In the genomic region with DNA sequence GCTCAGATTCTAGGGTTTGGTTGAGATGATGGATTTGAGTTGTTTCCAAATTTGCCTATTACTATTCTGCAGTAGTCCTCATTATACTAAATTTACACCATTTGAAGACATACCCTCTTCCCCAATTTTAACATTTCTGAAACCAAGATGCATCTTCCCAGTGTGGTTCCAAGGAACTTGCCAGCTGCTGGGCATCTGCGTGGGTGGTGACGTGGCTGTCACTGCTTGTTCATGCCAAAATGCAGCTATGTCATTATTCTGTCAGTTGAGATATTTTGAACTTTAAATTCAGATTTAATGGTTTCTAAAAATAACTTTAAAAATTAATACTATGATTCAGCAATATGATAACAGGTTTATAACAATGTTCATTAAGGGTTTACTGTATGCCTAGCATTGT, we compare ENCODE assay signal across 8 cellular contexts. TPM values are rescaled to one million over a fixed set of nuclear protein-coding genes. Genes with fewer than 3 reads are reported as not detected.
DNase-seq lines count a peak whose midpoint lies in the region; ATAC-seq and TF ChIP-seq lines count a peak whose summit lies in the region.

No MANE protein-coding gene starts in this region.

- H3K4me1 ChIP-seq in HAP-1 (peaks cover 3% of the 10 kb centered on the region; the same call in 1 of the 2 replicates), mammary epithelial cell (ENCODE audit: insufficient read depth, low read length) (peaks cover 4% of the 10 kb centered on the region)

- intact Hi-C loops in mammary epithelial cell (cut with micrococcal nuclease) = no loop called here

- peaks cover 9 to 27% (median 19%) of the 10 kb centered on the region in 3 donors for H3K4me1 Mint-ChIP-seq in naive B cell

- peaks cover 24 to 29% of the 10 kb centered on the region in 2 donors for H3K36me3 Mint-ChIP-seq in naive B cell

- no peaks in the 10 kb centered on the region for H3K27me3 ChIP-seq in HAP-1 (ENCODE audit: low read depth)
- no peaks in the 10 kb centered on the region for H3K27me3 ChIP-seq in mammary epithelial cell (ENCODE audit: insufficient read depth, low read length)

- H3K79me2 ChIP-seq in mammary epithelial cell (ENCODE audit: insufficient read depth, low read length) = no peaks in the 10 kb centered on the region

- H3K4me3 ChIP-seq in HAP-1 (peak overlapping the region; percentile 70), mammary epithelial cell (replicated peaks in 1 of 3; ENCODE audit: insufficient read depth in 1 of 3, low read depth in 2 of 3, low read length in 3 of 3) (peak overlapping the region in 2 of 3 experiments; percentile 3 to 77)

- H3K4me3 Mint-ChIP-seq in naive B cell = peak overlapping the region; percentile 82 to 94 (median 88)

- ATAC-seq in naive B cell (ENCODE audit: low read depth in 2 of 2) (no peak), HG03571 (IDR thresholded peaks at IDR 0.05; ENCODE audit: unreplicated experiment) (no peak)

- H3K27ac ChIP-seq in mammary epithelial cell (ENCODE audit: insufficient read depth, low read depth, low read length) = no peak overlapping the region

- peak overlapping the region in 2 of 6 donors; percentile 67 to 69 for H3K27ac Mint-ChIP-seq in naive B cell

- no peaks in the 10 kb centered on the region for H4K20me1 ChIP-seq in mammary epithelial cell (ENCODE audit: insufficient read depth, low read length)

- H3K36me3 ChIP-seq in HAP-1 (replicated peaks) (peaks cover 15% of the 10 kb centered on the region), mammary epithelial cell (ENCODE audit: insufficient read depth, low read length) (no peaks in the 10 kb centered on the region)

- BruUV-seq in mammary epithelial cell (replicated peaks; lab: Mats Ljungman, UMichigan) = no TSS peak

- no peak for TF ChIP-seq CTCF in mammary epithelial cell (conservative IDR thresholded peaks at IDR 0.05 in 1 of 2, IDR thresholded peaks at IDR 0.05 in 1 of 2; ENCODE audit: extremely low read depth in 1 of 2, insufficient read depth in 1 of 2, low read depth in 1 of 2, low read length in 2 of 2)

- peak; percentile 12 for DNase-seq in AG08396 (ENCODE audit: low spot score)
- no peak for DNase-seq in HAP-1 (ENCODE audit: low spot score in 2 of 2)
- no peak for DNase-seq in mammary epithelial cell
- DNase-seq in naive B cell = no peak
- DNase-seq in mucosa of gallbladder (ENCODE audit: low spot score) = no peak
- no peak for DNase-seq in NCI-H446 treated with DMSO at 0.1 percent for 48 hours (lab: John Stamatoyannopoulos, UW)
- no peak for DNase-seq in germinal center (ENCODE audit: low spot score)

- WGBS in mammary epithelial cell (ENCODE audit: low coverage, missing lambda C conversion rate) = 0% methylated on average over 2 of the region's 2 CpGs

- H3K9me3 ChIP-seq in HAP-1 (peaks cover 18% of the 10 kb centered on the region), mammary epithelial cell (replicated peaks; ENCODE audit: insufficient read depth, low read length) (peaks cover 4% of the 10 kb centered on the region)

- H3K4me2 ChIP-seq in mammary epithelial cell (ENCODE audit: insufficient read depth, low read depth, low read length) = peak overlapping the region; percentile 99

- no peaks in the 10 kb centered on the region for H3K27me3 Mint-ChIP-seq in naive B cell

- dilution Hi-C loops in mammary epithelial cell (cut with HindIII; ENCODE audit: low sequenced_read_pairs) = no loop called here

- peaks cover 3 to 35% (median 22%) of the 10 kb centered on the region in 7 donors for H3K9me3 Mint-ChIP-seq in naive B cell

- H3K9ac ChIP-seq in mammary epithelial cell (ENCODE audit: insufficient read depth, low read length) = no peak overlapping the region

- CTCF ChIA-PET in mammary epithelial cell (lab: Charles Lee; ENCODE audit: low non-redundant PET) = no interaction called here

- H2AFZ ChIP-seq in mammary epithelial cell (ENCODE audit: low read depth, low read length) = peak overlapping the region; percentile 95

- in situ Hi-C loops in HAP-1 (cut with MboI; ENCODE audit: low sequenced_read_pairs) = no loop called here
- in situ Hi-C loops in mammary epithelial cell (cut with MboI; ENCODE audit: low sequenced_read_pairs in 2 of 2) = no loop called here

RNA-seq across cellular contexts. Expression of a gene that starts 1.2 kb away (rescaled TPM):
- total RNA-seq in mammary epithelial cell (1 to 10 TPM; 3.5 to 4.3 TPM), mucosa of gallbladder (3.3 TPM)
- polyA plus RNA-seq in mammary epithelial cell (2.1 TPM), naive B cell (ENCODE audit: low read depth in 6 of 6) (1 to 10 TPM in 5 of 6 donors, not detected in 1; 3.4 to 6.8 (median 6.2) TPM)
- not detected for polyA minus RNA-seq in mammary epithelial cell

RNA-seq across cellular contexts. Expression of a gene that starts 28.0 kb away (rescaled TPM):
- total RNA-seq in mammary epithelial cell (10 to 100 TPM in 1 of 2 donors, 1 to 10 TPM in 1; 6.7 to 10.1 TPM), mucosa of gallbladder (1.8 TPM)
- polyA plus RNA-seq in mammary epithelial cell (2.9 TPM), naive B cell (ENCODE audit: low read depth in 6 of 6) (1 to 10 TPM in 5 of 6 donors, not detected in 1; 1.1 to 3.2 (median 2.0) TPM)
- polyA minus RNA-seq in mammary epithelial cell = not detected

RNA-seq across cellular contexts. Expression of a gene that starts 30.3 kb away (rescaled TPM):
- 10 to 100 TPM in 1 of 2 donors, 1 to 10 TPM in 1; 7.2 to 14.7 TPM for total RNA-seq in mammary epithelial cell
- polyA plus RNA-seq in mammary epithelial cell = 10.1 TPM
- polyA minus RNA-seq in mammary epithelial cell = 22.4 TPM
- polyA plus RNA-seq in naive B cell (ENCODE audit: low read depth in 6 of 6) = 10 to 100 TPM in 1 of 6 donors, 1 to 10 TPM in 5; 5.5 to 16.2 (median 7.4) TPM
- 6.3 TPM for total RNA-seq in mucosa of gallbladder

RNA-seq across cellular contexts. Expression of a gene that starts 53.2 kb away (rescaled TPM):
- 1 to 10 TPM; 3.7 to 4.1 TPM for total RNA-seq in mammary epithelial cell
- polyA plus RNA-seq in mammary epithelial cell = 2.1 TPM
- polyA minus RNA-seq in mammary epithelial cell = not detected
- 1 to 10 TPM; 2.7 to 5.5 (median 4.5) TPM for polyA plus RNA-seq in naive B cell (ENCODE audit: low read depth in 6 of 6)
- 4.4 TPM for total RNA-seq in mucosa of gallbladder
